ENCODE assay signal across 8 cellular contexts in genomic region chr2:101341901-101342624, GRCh38. TPM values are rescaled to one million over a fixed set of nuclear protein-coding genes. Genes with fewer than 3 reads are reported as not detected.
DNase-seq lines count a peak whose midpoint lies in the region; ATAC-seq and TF ChIP-seq lines count a peak whose summit lies in the region.

No MANE protein-coding gene starts in this region.

- intact Hi-C loops in thyroid gland (cut with DNase I) = no loop called here

- H3K4me1 ChIP-seq in RWPE2 (ENCODE audit: insufficient read depth, poor library complexity, severe bottlenecking) (peaks cover 8% of the 10 kb centered on the region), foreskin keratinocyte (peaks cover 9% of the 10 kb centered on the region), thyroid gland (no peaks in the 10 kb centered on the region)

- no peaks in the 10 kb centered on the region for H3K27me3 ChIP-seq in RWPE2 (ENCODE audit: insufficient read depth, poor library complexity, severe bottlenecking)
- H3K27me3 ChIP-seq in foreskin keratinocyte = no peaks in the 10 kb centered on the region
- no peaks in the 10 kb centered on the region for H3K27me3 ChIP-seq in thyroid gland

- H3K4me3 ChIP-seq in RWPE2 (ENCODE audit: severe bottlenecking) = no peak overlapping the region
- no peak overlapping the region for H3K4me3 ChIP-seq in thyroid gland (replicated peaks in 1 of 3)

- DNase-seq in DMS114 treated with DMSO at 0.1 percent for 48 hours (lab: John Stamatoyannopoulos, UW; ENCODE audit: unreplicated experiment) = peak; percentile 37
- DNase-seq in Kasumi-1 (lab: John Stamatoyannopoulos, UW) = peak; percentile 78 to 80
- DNase-seq in RWPE2 (ENCODE audit: low spot score) = no peak
- peak; percentile 58 for DNase-seq in activated T-helper 9 cell treated with anti-CD3 and anti-CD28 coated beads, Interleukin-2, amount 50 U/mL, for 16 hours (ENCODE audit: low read depth)
- DNase-seq in foreskin keratinocyte = peak in 1 of 2 donors; percentile 41
- peak; percentile 63 for DNase-seq in occipital lobe (lab: John Stamatoyannopoulos, UW)
- DNase-seq in thyroid gland = peak; percentile 48 to 59

- H3K9me3 ChIP-seq in RWPE2 (ENCODE audit: severe bottlenecking) = no peaks in the 10 kb centered on the region
- no peaks in the 10 kb centered on the region for H3K9me3 ChIP-seq in thyroid gland

- WGBS in thyroid gland, 2 donors = 59 to 70% methylated on average over 21 of the region's 21 CpGs

- TF ChIP-seq POLR2A in thyroid gland (IDR thresholded peaks at IDR 0.05) = no peak

- no peaks in the 10 kb centered on the region for H3K36me3 ChIP-seq in RWPE2 (ENCODE audit: low read depth)
- H3K36me3 ChIP-seq in thyroid gland = no peaks in the 10 kb centered on the region

- H3K27ac ChIP-seq in RWPE2 (ENCODE audit: poor library complexity, severe bottlenecking) = no peak overlapping the region
- no peak overlapping the region for H3K27ac ChIP-seq in foreskin keratinocyte
- H3K27ac ChIP-seq in thyroid gland = no peak overlapping the region

- ATAC-seq in RWPE2 (ENCODE audit: low read depth) = peak; percentile 64
- peak; percentile 63 for ATAC-seq in foreskin keratinocyte
- no peak for ATAC-seq in HG02571 (IDR thresholded peaks at IDR 0.05; ENCODE audit: unreplicated experiment)

- peak; percentile 88 for TF ChIP-seq CTCF in RWPE2 (IDR thresholded peaks at IDR 0.05; ENCODE audit: poor library complexity, severe bottlenecking)
- peak; percentile 90 for TF ChIP-seq CTCF in foreskin keratinocyte (conservative IDR thresholded peaks at IDR 0.05)
- peak; percentile 28 to 78 (median 48) for TF ChIP-seq CTCF in thyroid gland (IDR thresholded peaks at IDR 0.05)

RNA-seq across cellular contexts. Expression of gene RNF149, which starts 33.6 kb away (rescaled TPM):
- total RNA-seq in foreskin keratinocyte (53.6 and 55.9 TPM in 2 replicates), occipital lobe (55.8 TPM), thyroid gland (10 to 100 TPM; 49.5 to 95.6 (median 68.5) TPM)
- 33.0 and 37.9 TPM in 2 replicates for polyA plus RNA-seq in foreskin keratinocyte

RNA-seq across cellular contexts. Expression of gene CREG2, which starts 45.2 kb away (rescaled TPM):
- total RNA-seq in foreskin keratinocyte (1.1 and 1.5 TPM in 2 replicates), occipital lobe (4.8 TPM), thyroid gland (not detected)
- polyA plus RNA-seq in foreskin keratinocyte = 1.1 and 1.4 TPM in 2 replicates
